ENCODE assay signal across 25 cellular contexts in genomic region chr11:13149991-13150390, GRCh38.
"Had no signal": no experiment of that assay in that cellular context is flagged by ENCODE, and none has a peak within 500 bp of the region (broad histone marks: within the 10 kb centered on the region; RNA-seq: fewer than 3 reads in every experiment).

No MANE protein-coding gene starts in this region.

- H3K4me1 Mint-ChIP-seq: activated B cell treated with CpG ODN at 0.5 μM for 24 hours; activated CD4-positive, alpha-beta T cell treated with anti-CD3 and anti-CD28 coated beads, Interleukin-2, amount 10 ng/mL, durations not matched to agents 24 days and 14 days; activated T-helper 17 cell treated with anti-CD3 and anti-CD28 coated beads, Interleukin-2, amount 50 U/mL, for 72 hours; T-cell had no signal

- H3K27ac Mint-ChIP-seq: activated B cell treated with CpG ODN at 0.5 μM for 24 hours; activated CD4-positive, alpha-beta memory T cell treated with anti-CD3 and anti-CD28 coated beads for 36 hours; activated CD4-positive, alpha-beta T cell treated with anti-CD3 and anti-CD28 coated beads, Interleukin-2, amount 10 ng/mL, durations not matched to agents 24 days and 14 days; activated naive CD4-positive, alpha-beta T cell treated with anti-CD3 and anti-CD28 coated beads for 36 hours; activated naive CD8-positive, alpha-beta T cell; activated T-helper 17 cell treated with anti-CD3 and anti-CD28 coated beads, Interleukin-2, amount 50 U/mL, for 72 hours; brain; T-cell had no signal

- H3K9me3 Mint-ChIP-seq: activated B cell treated with CpG ODN at 0.5 μM for 24 hours; activated CD4-positive, alpha-beta memory T cell treated with anti-CD3 and anti-CD28 coated beads for 36 hours; activated CD4-positive, alpha-beta T cell treated with anti-CD3 and anti-CD28 coated beads, Interleukin-2, amount 10 ng/mL, durations not matched to agents 24 days and 14 days; activated T-helper 17 cell treated with anti-CD3 and anti-CD28 coated beads, Interleukin-2, amount 50 U/mL, for 72 hours; brain; T-cell had no signal

- H3K4me3 Mint-ChIP-seq: activated B cell treated with CpG ODN at 0.5 μM for 24 hours; activated CD4-positive, alpha-beta memory T cell treated with anti-CD3 and anti-CD28 coated beads for 36 hours; activated CD4-positive, alpha-beta T cell treated with anti-CD3 and anti-CD28 coated beads, Interleukin-2, amount 10 ng/mL, durations not matched to agents 24 days and 14 days; activated naive CD4-positive, alpha-beta T cell treated with anti-CD3 and anti-CD28 coated beads for 36 hours; activated naive CD8-positive, alpha-beta T cell; activated T-helper 17 cell treated with anti-CD3 and anti-CD28 coated beads, Interleukin-2, amount 50 U/mL, for 72 hours; brain; T-cell had no signal

- H3K36me3 ChIP-seq: cardiac muscle cell had no signal

- H3K27ac ChIP-seq: cardiac muscle cell had no signal

- H3K4me3 ChIP-seq: cardiac muscle cell had no signal

- H3K36me3 Mint-ChIP-seq: activated CD4-positive, alpha-beta memory T cell treated with anti-CD3 and anti-CD28 coated beads for 36 hours; activated naive CD8-positive, alpha-beta T cell; brain; T-cell had no signal

- H3K27me3 ChIP-seq: cardiac muscle cell had no signal

- DNase-seq: activated B cell treated with CpG ODN at 0.5 μM for 24 hours; activated CD4-positive, alpha-beta memory T cell treated with anti-CD3 and anti-CD28 coated beads for 36 hours; activated CD4-positive, alpha-beta T cell treated with anti-CD3 and anti-CD28 coated beads for 1 hour; activated CD4-positive, alpha-beta T cell treated with anti-CD3 and anti-CD28 coated beads, Interleukin-2, amount 10 ng/mL, durations not matched to agents 24 days and 14 days; activated gamma-delta T cell; activated naive CD4-positive, alpha-beta T cell treated with anti-CD3 and anti-CD28 coated beads for 36 hours; activated T-cell treated with anti-CD3 and anti-CD28 coated beads for 4 hours; activated T-cell treated with anti-CD3 and anti-CD28 coated beads, Interleukin-2, amount 50 U/mL, for 48 hours; amygdala; Kasumi-1; KBM-7; NCI-H1048; NCI-H1417 treated with DMSO at 0.1 percent for 48 hours; NCI-H1694; NCI-H2029; NCI-H226; NCI-H526 treated with DMSO at 0.1 percent for 48 hours; SIG-M5; T-cell; T-helper 2 cell; T1000 had no signal

- ATAC-seq: activated T-helper 17 cell treated with anti-CD3 and anti-CD28 coated beads, Interleukin-2, amount 50 U/mL, for 72 hours; T-cell had no signal
